25 cellular contexts compared by ENCODE assay signal in the genomic region with DNA sequence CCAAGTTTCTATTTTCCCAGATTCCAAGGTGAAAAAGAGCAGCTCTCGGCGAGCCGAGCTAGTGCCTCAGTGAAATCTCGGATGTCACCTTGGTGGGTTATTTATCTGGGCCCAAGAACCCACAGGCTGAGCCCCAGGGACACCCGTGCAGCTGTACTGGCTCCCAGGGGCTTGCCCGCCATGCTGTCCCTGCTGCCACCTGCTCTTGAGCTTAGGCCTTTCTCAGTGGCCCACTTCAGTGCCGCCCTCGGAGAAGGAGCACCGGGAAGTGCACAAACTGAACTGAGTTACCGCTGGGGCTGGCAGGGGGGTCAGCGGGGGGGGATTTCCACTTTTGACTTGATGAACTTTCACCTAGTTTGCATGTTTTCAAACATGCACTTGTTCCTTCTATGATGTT. TPM values are rescaled to one million over a fixed set of nuclear protein-coding genes. Genes with fewer than 3 reads are reported as not detected.
A peak's percentile ranks its signal among the peaks of the same experiment; 100 is the strongest.
DNase-seq lines count a peak whose midpoint lies in the region; ATAC-seq and TF ChIP-seq lines count a peak whose summit lies in the region.
"Had no signal": no experiment of that assay in that cellular context is flagged by ENCODE, and none has a peak within 500 bp of the region (broad histone marks: within the 10 kb centered on the region; RNA-seq: fewer than 3 reads in every experiment).

No MANE protein-coding gene starts in this region.

- no peak overlapping the region for H3K9ac ChIP-seq in BLaER1 treated with 17β-estradiol and CSF1 and Interleukin-3, amounts not matched to agents 10 nM and 100 nM
- H3K9ac ChIP-seq in OCI-LY3 (ENCODE audit: low read length) (no peak overlapping the region), neuronal stem cell (ENCODE audit: low read depth, low read length, poor library complexity) (no peak overlapping the region)

- peaks cover 0 to 81% (median 32%) of the 10 kb centered on the region in 11 experiments; a peak in 16 of 22 replicates for H4K20me1 ChIP-seq in BLaER1 treated with 17β-estradiol and CSF1 and Interleukin-3, amounts not matched to agents 10 nM and 100 nM
- no peaks in the 10 kb centered on the region for H4K20me1 ChIP-seq in OCI-LY3 (ENCODE audit: insufficient read depth, low read length)

- no peak overlapping the region for H3K4ac ChIP-seq in neuronal stem cell (ENCODE audit: low read length)

- no peak overlapping the region for H4K8ac ChIP-seq in neuronal stem cell (ENCODE audit: low read depth, low read length)

- no peak overlapping the region for H2BK12ac ChIP-seq in neuronal stem cell (ENCODE audit: low read length)

- TF ChIP-seq CTCF in GM13977 (IDR thresholded peaks at IDR 0.05; ENCODE audit: extremely low read depth, insufficient read depth, missing control alignments) (no peak), OCI-LY3 (IDR thresholded peaks at IDR 0.05; ENCODE audit: low read depth, low read length) (no peak), omental fat pad (IDR thresholded peaks at IDR 0.05) (no peak), coronary artery (IDR thresholded peaks at IDR 0.05) (no peak)

- no CpG with 5 or more reads among the region's 11 CpGs for WGBS in neuronal stem cell (ENCODE audit: extremely low coverage in 2 of 2, insufficient read length in 2 of 2, insufficient replicate concordance in 1 of 2), 2 donors

- in situ Hi-C loops in GM13977 (cut with MboI; ENCODE audit: low pct_unique_long_range_greater_than_20kb, low sequenced_read_pairs, unreplicated experiment), result no loop called here

- H2AFZ ChIP-seq in OCI-LY3 (ENCODE audit: low read depth, low read length) (peak overlapping the region; percentile 61), neuronal stem cell (ENCODE audit: low read length) (no peak overlapping the region)

- H3K23ac ChIP-seq in neuronal stem cell (ENCODE audit: low read depth, low read length, poor library complexity), result no peak overlapping the region

- peak; percentile 51 for DNase-seq in GM13977 (ENCODE audit: low spot score)
- no peak for DNase-seq in neuronal stem cell (ENCODE audit: low spot score)
- DNase-seq in omental fat pad (ENCODE audit: low spot score), result no peak
- no peak for DNase-seq in coronary artery (ENCODE audit: low spot score)
- no peak for DNase-seq in amygdala (lab: John Stamatoyannopoulos, UW)
- DNase-seq: CD8-positive, alpha-beta T cell; DMS153; DND-41; KBM-7; MG63; NCI-H1048; NCI-H1417 treated with DMSO at 0.1 percent for 48 hours; NCI-H1694 treated with DMSO at 0.1 percent for 48 hours; NCI-H2081; NCI-H2227 treated with DMSO at 0.1 percent for 48 hours; NCI-H69; OCI-M1; Peyer's patch; T-helper 17 cell had no signal

- no peak overlapping the region for H4K91ac ChIP-seq in neuronal stem cell (ENCODE audit: low read depth, low read length, poor library complexity)

- peak overlapping the region; percentile 48 to 83 (median 72); a peak in 21 of 22 replicates for H3K4me2 ChIP-seq in BLaER1 treated with 17β-estradiol and CSF1 and Interleukin-3, amounts not matched to agents 10 nM and 100 nM
- H3K4me2 ChIP-seq in OCI-LY3 (ENCODE audit: low read length) (peak overlapping the region; percentile 47), neuronal stem cell (ENCODE audit: insufficient read depth, low read length, poor library complexity, severe bottlenecking) (no peak overlapping the region)

- no peak overlapping the region for H3K4me3 ChIP-seq in BLaER1 treated with 17β-estradiol and CSF1 and Interleukin-3, amounts not matched to agents 10 nM and 100 nM
- H3K4me3 ChIP-seq in OCI-LY3 (ENCODE audit: low read length) (peak overlapping the region; percentile 33; the same call in 1 of the 2 replicates), neuronal stem cell (ENCODE audit: low read length in 2 of 2) (no peak overlapping the region), coronary artery (no peak overlapping the region)
- H3K4me3 ChIP-seq: MG63, Peyer's patch had no signal

- no peaks in the 10 kb centered on the region for H3K79me2 ChIP-seq in OCI-LY3 (ENCODE audit: low read length)

- 0 out of 22 replicates have a peak, but pooled peaks cover 0 to 4% (median 0%) of the 10 kb centered on the region in 11 experiments for H3K27me3 ChIP-seq in BLaER1 treated with 17β-estradiol and CSF1 and Interleukin-3, amounts not matched to agents 10 nM and 100 nM
- no peaks in the 10 kb centered on the region for H3K27me3 ChIP-seq in OCI-LY3 (ENCODE audit: low read depth, low read length)
- H3K27me3 ChIP-seq in neuronal stem cell (ENCODE audit: control insufficient read depth in 3 of 3, insufficient read depth in 3 of 3, low read depth in 1 of 3, low read length in 3 of 3), result no peaks in the 10 kb centered on the region
- H3K27me3 ChIP-seq: MG63, Peyer's patch had no signal

- H3K36me3 ChIP-seq in BLaER1 treated with 17β-estradiol and CSF1 and Interleukin-3, amounts not matched to agents 10 nM and 100 nM, result peaks cover 0 to 31% (median 12%) of the 10 kb centered on the region in 11 experiments; a peak in 16 of 22 replicates
- H3K36me3 ChIP-seq in OCI-LY3 (replicated peaks; ENCODE audit: low read depth, low read length), result no peaks in the 10 kb centered on the region
- no peaks in the 10 kb centered on the region for H3K36me3 ChIP-seq in neuronal stem cell (replicated peaks in 1 of 2; ENCODE audit: control insufficient read depth in 2 of 2, insufficient read depth in 2 of 2, low read length in 2 of 2)

- no peaks in the 10 kb centered on the region; a peak in 2 of 22 replicates for H3K9me3 ChIP-seq in BLaER1 treated with 17β-estradiol and CSF1 and Interleukin-3, amounts not matched to agents 10 nM and 100 nM (replicated peaks in 1 of 11)
- H3K9me3 ChIP-seq in OCI-LY3 (ENCODE audit: insufficient read depth, low read length), result no peaks in the 10 kb centered on the region
- no peaks in the 10 kb centered on the region for H3K9me3 ChIP-seq in neuronal stem cell (replicated peaks in 1 of 2; ENCODE audit: control insufficient read depth in 2 of 2, insufficient read depth in 1 of 2, low read depth in 1 of 2, low read length in 2 of 2)
- H3K9me3 ChIP-seq: MG63, Peyer's patch had no signal

- H3K14ac ChIP-seq in neuronal stem cell (ENCODE audit: low read length), result no peak overlapping the region

- no peak overlapping the region for H2BK15ac ChIP-seq in neuronal stem cell (ENCODE audit: low read length)

- no peak overlapping the region for H2AK5ac ChIP-seq in neuronal stem cell (ENCODE audit: low read depth, low read length)

- ATAC-seq in HG03045 (IDR thresholded peaks at IDR 0.05; ENCODE audit: unreplicated experiment), result no peak
- ATAC-seq in omental fat pad (ENCODE audit: low FRiP score), result no peak
- ATAC-seq: CD8-positive, alpha-beta T cell; HCT116; SK-N-SH treated with all-trans-retinoic acid at 6 μM for 48 hours; T-helper 17 cell had no signal

- no peak overlapping the region for H3K27ac ChIP-seq in BLaER1 treated with 17β-estradiol and CSF1 and Interleukin-3, amounts not matched to agents 10 nM and 100 nM
- H3K27ac ChIP-seq in OCI-LY3 (ENCODE audit: low read length), result no peak overlapping the region
- H3K27ac ChIP-seq in neuronal stem cell (replicated peaks; ENCODE audit: low read length), result no peak overlapping the region
- H3K27ac ChIP-seq in coronary artery, result no peak overlapping the region
- H3K27ac ChIP-seq: C4-2B, Peyer's patch had no signal

- H3K4me1 ChIP-seq in BLaER1 treated with 17β-estradiol and CSF1 and Interleukin-3, amounts not matched to agents 10 nM and 100 nM, result peaks cover 18 to 96% (median 84%) of the 10 kb centered on the region in 10 experiments
- H3K4me1 ChIP-seq in OCI-LY3 (ENCODE audit: low read length) (peaks cover 7% of the 10 kb centered on the region), neuronal stem cell (ENCODE audit: control insufficient read depth in 2 of 2, insufficient read depth in 1 of 2, low read depth in 1 of 2, low read length in 2 of 2) (no peaks in the 10 kb centered on the region)

- H2BK120ac ChIP-seq in neuronal stem cell (ENCODE audit: low read depth, low read length), result no peak overlapping the region

- peak overlapping the region; percentile 28 for H3K18ac ChIP-seq in neuronal stem cell (ENCODE audit: low read length)

- no peaks in the 10 kb centered on the region for H3K79me1 ChIP-seq in neuronal stem cell (ENCODE audit: low read depth, low read length)

- no peak overlapping the region for H2BK5ac ChIP-seq in neuronal stem cell (ENCODE audit: low read length)

RNA-seq across cellular contexts. Expression of gene CPT1A, which starts 27.9 kb away (rescaled TPM):
- 0.84 TPM for polyA plus RNA-seq in neuronal stem cell (2013, experiment 1 of 2)
- 0.93 TPM for polyA plus RNA-seq in neuronal stem cell (2013, experiment 2 of 2)
- 10 to 100 TPM; 36.1 to 54.9 (median 48.2) TPM for total RNA-seq in omental fat pad
